ENCODE assay signal across 1 cellular context in the genomic region with DNA sequence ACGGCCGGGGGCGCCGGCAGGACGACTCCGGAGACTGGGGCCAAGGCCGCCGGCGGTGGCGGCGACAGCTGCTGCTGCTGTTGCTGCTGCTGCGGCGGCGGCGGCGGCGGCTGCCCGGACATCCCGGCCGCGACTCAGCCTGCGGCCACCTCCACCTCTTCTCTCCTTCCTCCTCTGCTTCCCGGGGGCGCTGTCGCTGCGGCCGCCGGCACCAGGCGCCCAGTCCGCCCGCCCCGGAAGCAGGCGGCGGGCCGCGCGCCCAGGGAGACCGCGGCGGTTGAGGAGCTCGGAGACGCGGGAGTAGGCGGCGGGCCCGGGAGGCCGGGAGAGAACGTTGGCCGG.
TF ChIP-seq lines count a peak whose summit lies in the region.

No MANE protein-coding gene starts in this region.

TF ChIP-seq in K562, 482 proteins besides CTCF, POLR2A, EP300 and RAD21 (continued from another document and continues in another):
- peak; percentile 80 for TF ChIP-seq TAF1 (IDR thresholded peaks at IDR 0.05; ENCODE audit: control insufficient read depth, extremely low read depth, insufficient read depth, low read length, severe bottlenecking)
- TF ChIP-seq STAT5A (IDR thresholded peaks at IDR 0.05; ENCODE audit: borderline replicate concordance, low read length): no peak
- no peak for TF ChIP-seq IRF2 (CRISPR knock-in tag; IDR thresholded peaks at IDR 0.05)
- TF ChIP-seq MYC (IDR thresholded peaks at IDR 0.05; ENCODE audit: low read depth, low read length): peak; percentile 15; the same call in 1 of the 2 replicates
- no peak for TF ChIP-seq MYC (CRISPR knock-in tag; IDR thresholded peaks at IDR 0.05; ENCODE audit: borderline replicate concordance, low read depth)
- no peak for TF ChIP-seq HDAC1 (IDR thresholded peaks at IDR 0.05)
- TF ChIP-seq POLR2AphosphoS5 (IDR thresholded peaks at IDR 0.05; ENCODE audit: control insufficient read depth, insufficient read depth, low read depth, low read length): peak; percentile 86
- no peak for TF ChIP-seq ZNF79 (CRISPR knock-in tag; IDR thresholded peaks at IDR 0.05; ENCODE audit: low read depth)
- TF ChIP-seq, protein P1, sequence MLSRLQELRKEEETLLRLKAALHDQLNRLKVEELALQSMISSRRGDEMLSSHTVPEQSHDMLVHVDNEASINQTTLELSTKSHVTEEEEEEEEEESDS (CRISPR knock-in tag; IDR thresholded peaks at IDR 0.05): no peak
- TF ChIP-seq ETS2 (tag; IDR thresholded peaks at IDR 0.05; ENCODE audit: borderline replicate concordance, poor library complexity, severe bottlenecking): no peak
- TF ChIP-seq ZSCAN32 (CRISPR knock-in tag; IDR thresholded peaks at IDR 0.05): no peak
- TF ChIP-seq ZC3H11A (IDR thresholded peaks at IDR 0.05; ENCODE audit: low read depth, low read length): no peak
- TF ChIP-seq PTRF (tag; IDR thresholded peaks at IDR 0.05): no peak
- no peak for TF ChIP-seq PHTF2 (CRISPR knock-in tag; IDR thresholded peaks at IDR 0.05)
- no peak for TF ChIP-seq NFXL1 (CRISPR knock-in tag; IDR thresholded peaks at IDR 0.05)
- TF ChIP-seq, protein P2, sequence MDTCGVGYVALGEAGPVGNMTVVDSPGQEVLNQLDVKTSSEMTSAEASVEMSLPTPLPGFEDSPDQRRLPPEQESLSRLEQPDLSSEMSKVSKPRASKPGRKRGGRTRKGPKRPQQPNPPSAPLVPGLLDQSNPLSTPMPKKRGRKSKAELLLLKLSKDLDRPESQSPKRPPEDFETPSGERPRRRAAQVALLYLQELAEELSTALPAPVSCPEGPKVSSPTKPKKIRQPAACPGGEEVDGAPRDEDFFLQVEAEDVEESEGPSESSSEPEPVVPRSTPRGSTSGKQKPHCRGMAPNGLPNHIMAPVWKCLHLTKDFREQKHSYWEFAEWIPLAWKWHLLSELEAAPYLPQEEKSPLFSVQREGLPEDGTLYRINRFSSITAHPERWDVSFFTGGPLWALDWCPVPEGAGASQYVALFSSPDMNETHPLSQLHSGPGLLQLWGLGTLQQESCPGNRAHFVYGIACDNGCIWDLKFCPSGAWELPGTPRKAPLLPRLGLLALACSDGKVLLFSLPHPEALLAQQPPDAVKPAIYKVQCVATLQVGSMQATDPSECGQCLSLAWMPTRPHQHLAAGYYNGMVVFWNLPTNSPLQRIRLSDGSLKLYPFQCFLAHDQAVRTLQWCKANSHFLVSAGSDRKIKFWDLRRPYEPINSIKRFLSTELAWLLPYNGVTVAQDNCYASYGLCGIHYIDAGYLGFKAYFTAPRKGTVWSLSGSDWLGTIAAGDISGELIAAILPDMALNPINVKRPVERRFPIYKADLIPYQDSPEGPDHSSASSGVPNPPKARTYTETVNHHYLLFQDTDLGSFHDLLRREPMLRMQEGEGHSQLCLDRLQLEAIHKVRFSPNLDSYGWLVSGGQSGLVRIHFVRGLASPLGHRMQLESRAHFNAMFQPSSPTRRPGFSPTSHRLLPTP (IDR thresholded peaks at IDR 0.05; ENCODE audit: borderline replicate concordance, extremely low read depth, insufficient read length): no peak
- TF ChIP-seq, protein P3, sequence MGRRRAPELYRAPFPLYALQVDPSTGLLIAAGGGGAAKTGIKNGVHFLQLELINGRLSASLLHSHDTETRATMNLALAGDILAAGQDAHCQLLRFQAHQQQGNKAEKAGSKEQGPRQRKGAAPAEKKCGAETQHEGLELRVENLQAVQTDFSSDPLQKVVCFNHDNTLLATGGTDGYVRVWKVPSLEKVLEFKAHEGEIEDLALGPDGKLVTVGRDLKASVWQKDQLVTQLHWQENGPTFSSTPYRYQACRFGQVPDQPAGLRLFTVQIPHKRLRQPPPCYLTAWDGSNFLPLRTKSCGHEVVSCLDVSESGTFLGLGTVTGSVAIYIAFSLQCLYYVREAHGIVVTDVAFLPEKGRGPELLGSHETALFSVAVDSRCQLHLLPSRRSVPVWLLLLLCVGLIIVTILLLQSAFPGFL (CRISPR knock-in tag; IDR thresholded peaks at IDR 0.05): peak; percentile 67; the same call in 1 of the 2 replicates
- TF ChIP-seq FIP1L1 (IDR thresholded peaks at IDR 0.05; ENCODE audit: low read depth, low read length, poor library complexity, severe bottlenecking): peak; percentile 21
- no peak for TF ChIP-seq NR2C1 (IDR thresholded peaks at IDR 0.05)
- TF ChIP-seq NR2C1 (tag; IDR thresholded peaks at IDR 0.05): no peak
- 0 out of 2 replicates have a peak, but pooled peaks have one; percentile 59 for TF ChIP-seq ZC3H4 (CRISPR knock-in tag; IDR thresholded peaks at IDR 0.05; ENCODE audit: borderline replicate concordance)
- no peak for TF ChIP-seq COPS2 (conservative IDR thresholded peaks at IDR 0.05)
- 0 out of 2 replicates have a peak, but pooled peaks have one; percentile 57 for TF ChIP-seq TGIF2 (CRISPR knock-in tag; IDR thresholded peaks at IDR 0.05)
- TF ChIP-seq, protein P4, sequence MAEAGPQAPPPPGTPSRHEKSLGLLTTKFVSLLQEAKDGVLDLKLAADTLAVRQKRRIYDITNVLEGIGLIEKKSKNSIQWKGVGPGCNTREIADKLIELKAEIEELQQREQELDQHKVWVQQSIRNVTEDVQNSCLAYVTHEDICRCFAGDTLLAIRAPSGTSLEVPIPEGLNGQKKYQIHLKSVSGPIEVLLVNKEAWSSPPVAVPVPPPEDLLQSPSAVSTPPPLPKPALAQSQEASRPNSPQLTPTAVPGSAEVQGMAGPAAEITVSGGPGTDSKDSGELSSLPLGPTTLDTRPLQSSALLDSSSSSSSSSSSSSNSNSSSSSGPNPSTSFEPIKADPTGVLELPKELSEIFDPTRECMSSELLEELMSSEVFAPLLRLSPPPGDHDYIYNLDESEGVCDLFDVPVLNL (CRISPR knock-in tag; IDR thresholded peaks at IDR 0.05; ENCODE audit: low read depth): no peak
- TF ChIP-seq HNRNPLL (IDR thresholded peaks at IDR 0.05; ENCODE audit: low read depth, low read length, poor library complexity, severe bottlenecking): no peak
- TF ChIP-seq, protein P5, sequence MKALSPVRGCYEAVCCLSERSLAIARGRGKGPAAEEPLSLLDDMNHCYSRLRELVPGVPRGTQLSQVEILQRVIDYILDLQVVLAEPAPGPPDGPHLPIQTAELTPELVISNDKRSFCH (CRISPR knock-in tag; IDR thresholded peaks at IDR 0.05): no peak
- TF ChIP-seq, protein P5 (tag; IDR thresholded peaks at IDR 0.05): no peak
- TF ChIP-seq PRPF4 (IDR thresholded peaks at IDR 0.05; ENCODE audit: insufficient read depth, low read depth, low read length, poor library complexity, severe bottlenecking): no peak
- no peak for TF ChIP-seq ZNF232 (CRISPR knock-in tag; IDR thresholded peaks at IDR 0.05)
- TF ChIP-seq SMAD2 (IDR thresholded peaks at IDR 0.05; ENCODE audit: low read depth, low read length): no peak
- TF ChIP-seq, protein P6, sequence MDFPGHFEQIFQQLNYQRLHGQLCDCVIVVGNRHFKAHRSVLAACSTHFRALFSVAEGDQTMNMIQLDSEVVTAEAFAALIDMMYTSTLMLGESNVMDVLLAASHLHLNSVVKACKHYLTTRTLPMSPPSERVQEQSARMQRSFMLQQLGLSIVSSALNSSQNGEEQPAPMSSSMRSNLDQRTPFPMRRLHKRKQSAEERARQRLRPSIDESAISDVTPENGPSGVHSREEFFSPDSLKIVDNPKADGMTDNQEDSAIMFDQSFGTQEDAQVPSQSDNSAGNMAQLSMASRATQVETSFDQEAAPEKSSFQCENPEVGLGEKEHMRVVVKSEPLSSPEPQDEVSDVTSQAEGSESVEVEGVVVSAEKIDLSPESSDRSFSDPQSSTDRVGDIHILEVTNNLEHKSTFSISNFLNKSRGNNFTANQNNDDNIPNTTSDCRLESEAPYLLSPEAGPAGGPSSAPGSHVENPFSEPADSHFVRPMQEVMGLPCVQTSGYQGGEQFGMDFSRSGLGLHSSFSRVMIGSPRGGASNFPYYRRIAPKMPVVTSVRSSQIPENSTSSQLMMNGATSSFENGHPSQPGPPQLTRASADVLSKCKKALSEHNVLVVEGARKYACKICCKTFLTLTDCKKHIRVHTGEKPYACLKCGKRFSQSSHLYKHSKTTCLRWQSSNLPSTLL (IDR thresholded peaks at IDR 0.05): no peak
- TF ChIP-seq, protein P7, sequence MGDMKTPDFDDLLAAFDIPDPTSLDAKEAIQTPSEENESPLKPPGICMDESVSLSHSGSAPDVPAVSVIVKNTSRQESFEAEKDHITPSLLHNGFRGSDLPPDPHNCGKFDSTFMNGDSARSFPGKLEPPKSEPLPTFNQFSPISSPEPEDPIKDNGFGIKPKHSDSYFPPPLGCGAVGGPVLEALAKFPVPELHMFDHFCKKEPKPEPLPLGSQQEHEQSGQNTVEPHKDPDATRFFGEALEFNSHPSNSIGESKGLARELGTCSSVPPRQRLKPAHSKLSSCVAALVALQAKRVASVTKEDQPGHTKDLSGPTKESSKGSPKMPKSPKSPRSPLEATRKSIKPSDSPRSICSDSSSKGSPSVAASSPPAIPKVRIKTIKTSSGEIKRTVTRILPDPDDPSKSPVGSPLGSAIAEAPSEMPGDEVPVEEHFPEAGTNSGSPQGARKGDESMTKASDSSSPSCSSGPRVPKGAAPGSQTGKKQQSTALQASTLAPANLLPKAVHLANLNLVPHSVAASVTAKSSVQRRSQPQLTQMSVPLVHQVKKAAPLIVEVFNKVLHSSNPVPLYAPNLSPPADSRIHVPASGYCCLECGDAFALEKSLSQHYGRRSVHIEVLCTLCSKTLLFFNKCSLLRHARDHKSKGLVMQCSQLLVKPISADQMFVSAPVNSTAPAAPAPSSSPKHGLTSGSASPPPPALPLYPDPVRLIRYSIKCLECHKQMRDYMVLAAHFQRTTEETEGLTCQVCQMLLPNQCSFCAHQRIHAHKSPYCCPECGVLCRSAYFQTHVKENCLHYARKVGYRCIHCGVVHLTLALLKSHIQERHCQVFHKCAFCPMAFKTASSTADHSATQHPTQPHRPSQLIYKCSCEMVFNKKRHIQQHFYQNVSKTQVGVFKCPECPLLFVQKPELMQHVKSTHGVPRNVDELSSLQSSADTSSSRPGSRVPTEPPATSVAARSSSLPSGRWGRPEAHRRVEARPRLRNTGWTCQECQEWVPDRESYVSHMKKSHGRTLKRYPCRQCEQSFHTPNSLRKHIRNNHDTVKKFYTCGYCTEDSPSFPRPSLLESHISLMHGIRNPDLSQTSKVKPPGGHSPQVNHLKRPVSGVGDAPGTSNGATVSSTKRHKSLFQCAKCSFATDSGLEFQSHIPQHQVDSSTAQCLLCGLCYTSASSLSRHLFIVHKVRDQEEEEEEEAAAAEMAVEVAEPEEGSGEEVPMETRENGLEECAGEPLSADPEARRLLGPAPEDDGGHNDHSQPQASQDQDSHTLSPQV (IDR thresholded peaks at IDR 0.05): 0 out of 2 replicates have a peak, but pooled peaks have one; percentile 9
- TF ChIP-seq, protein P8, sequence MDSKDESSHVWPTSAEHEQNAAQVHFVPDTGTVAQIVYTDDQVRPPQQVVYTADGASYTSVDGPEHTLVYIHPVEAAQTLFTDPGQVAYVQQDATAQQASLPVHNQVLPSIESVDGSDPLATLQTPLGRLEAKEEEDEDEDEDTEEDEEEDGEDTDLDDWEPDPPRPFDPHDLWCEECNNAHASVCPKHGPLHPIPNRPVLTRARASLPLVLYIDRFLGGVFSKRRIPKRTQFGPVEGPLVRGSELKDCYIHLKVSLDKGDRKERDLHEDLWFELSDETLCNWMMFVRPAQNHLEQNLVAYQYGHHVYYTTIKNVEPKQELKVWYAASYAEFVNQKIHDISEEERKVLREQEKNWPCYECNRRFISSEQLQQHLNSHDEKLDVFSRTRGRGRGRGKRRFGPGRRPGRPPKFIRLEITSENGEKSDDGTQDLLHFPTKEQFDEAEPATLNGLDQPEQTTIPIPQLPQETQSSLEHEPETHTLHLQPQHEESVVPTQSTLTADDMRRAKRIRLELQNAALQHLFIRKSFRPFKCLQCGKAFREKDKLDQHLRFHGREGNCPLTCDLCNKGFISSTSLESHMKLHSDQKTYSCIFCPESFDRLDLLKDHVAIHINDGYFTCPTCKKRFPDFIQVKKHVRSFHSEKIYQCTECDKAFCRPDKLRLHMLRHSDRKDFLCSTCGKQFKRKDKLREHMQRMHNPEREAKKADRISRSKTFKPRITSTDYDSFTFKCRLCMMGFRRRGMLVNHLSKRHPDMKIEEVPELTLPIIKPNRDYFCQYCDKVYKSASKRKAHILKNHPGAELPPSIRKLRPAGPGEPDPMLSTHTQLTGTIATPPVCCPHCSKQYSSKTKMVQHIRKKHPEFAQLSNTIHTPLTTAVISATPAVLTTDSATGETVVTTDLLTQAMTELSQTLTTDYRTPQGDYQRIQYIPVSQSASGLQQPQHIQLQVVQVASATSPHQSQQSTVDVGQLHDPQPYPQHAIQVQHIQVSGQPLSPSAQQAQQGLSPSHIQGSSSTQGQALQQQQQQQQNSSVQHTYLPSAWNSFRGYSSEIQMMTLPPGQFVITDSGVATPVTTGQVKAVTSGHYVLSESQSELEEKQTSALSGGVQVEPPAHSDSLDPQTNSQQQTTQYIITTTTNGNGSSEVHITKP (IDR thresholded peaks at IDR 0.05; ENCODE audit: partially characterized antibody): no peak
- TF ChIP-seq, protein P9, sequence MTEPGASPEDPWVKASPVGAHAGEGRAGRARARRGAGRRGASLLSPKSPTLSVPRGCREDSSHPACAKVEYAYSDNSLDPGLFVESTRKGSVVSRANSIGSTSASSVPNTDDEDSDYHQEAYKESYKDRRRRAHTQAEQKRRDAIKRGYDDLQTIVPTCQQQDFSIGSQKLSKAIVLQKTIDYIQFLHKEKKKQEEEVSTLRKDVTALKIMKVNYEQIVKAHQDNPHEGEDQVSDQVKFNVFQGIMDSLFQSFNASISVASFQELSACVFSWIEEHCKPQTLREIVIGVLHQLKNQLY (CRISPR knock-in tag; conservative IDR thresholded peaks at IDR 0.05): no peak
- no peak for TF ChIP-seq MCM2 (IDR thresholded peaks at IDR 0.05; ENCODE audit: low read depth)
- 0 out of 2 replicates have a peak, but pooled peaks have one; percentile 42 for TF ChIP-seq TCF7 (IDR thresholded peaks at IDR 0.05; ENCODE audit: borderline replicate concordance)
- no peak for TF ChIP-seq ZNF224 (CRISPR knock-in tag; IDR thresholded peaks at IDR 0.05)
- no peak for TF ChIP-seq GTF2A2 (tag; IDR thresholded peaks at IDR 0.05)
- no peak for TF ChIP-seq TSC22D4 (tag; IDR thresholded peaks at IDR 0.05)
- TF ChIP-seq MEF2D (tag; conservative IDR thresholded peaks at IDR 0.05; ENCODE audit: low read depth): no peak
- TF ChIP-seq, protein P10, sequence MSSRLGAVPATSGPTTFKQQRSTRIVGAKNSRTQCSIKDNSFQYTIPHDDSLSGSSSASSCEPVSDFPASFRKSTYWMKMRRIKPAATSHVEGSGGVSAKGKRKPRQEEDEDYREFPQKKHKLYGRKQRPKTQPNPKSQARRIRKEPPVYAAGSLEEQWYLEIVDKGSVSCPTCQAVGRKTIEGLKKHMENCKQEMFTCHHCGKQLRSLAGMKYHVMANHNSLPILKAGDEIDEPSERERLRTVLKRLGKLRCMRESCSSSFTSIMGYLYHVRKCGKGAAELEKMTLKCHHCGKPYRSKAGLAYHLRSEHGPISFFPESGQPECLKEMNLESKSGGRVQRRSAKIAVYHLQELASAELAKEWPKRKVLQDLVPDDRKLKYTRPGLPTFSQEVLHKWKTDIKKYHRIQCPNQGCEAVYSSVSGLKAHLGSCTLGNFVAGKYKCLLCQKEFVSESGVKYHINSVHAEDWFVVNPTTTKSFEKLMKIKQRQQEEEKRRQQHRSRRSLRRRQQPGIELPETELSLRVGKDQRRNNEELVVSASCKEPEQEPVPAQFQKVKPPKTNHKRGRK (tag; IDR thresholded peaks at IDR 0.05): no peak
